In genomic region chr3:24646790-24647189, GRCh38 we compare ENCODE assay signal across 23 cellular contexts.
A peak's percentile ranks its signal among the peaks of the same experiment; 100 is the strongest.
DNase-seq lines count a peak whose midpoint lies in the region; ATAC-seq and TF ChIP-seq lines count a peak whose summit lies in the region.
"Had no signal": no experiment of that assay in that cellular context is flagged by ENCODE, and none has a peak within 500 bp of the region (broad histone marks: within the 10 kb centered on the region; RNA-seq: fewer than 3 reads in every experiment).

No MANE protein-coding gene starts in this region.

- peak overlapping the region; percentile 11 for H3K27ac ChIP-seq in PC-3 (ENCODE audit: low read length)
- H3K27ac ChIP-seq: 22Rv1; A549; BLaER1 treated with 17β-estradiol and CSF1 and Interleukin-3, amounts not matched to agents 10 nM and 100 nM; C4-2B had no signal

- H3K4me3 Mint-ChIP-seq in nephron progenitor cell (no peak overlapping the region), Calu3 (ENCODE audit: low read depth, unreplicated experiment) (no peak overlapping the region)
- H3K4me3 Mint-ChIP-seq: B cell; CD4-positive, alpha-beta T cell; CD8-positive, alpha-beta T cell had no signal

- H3K27me3 Mint-ChIP-seq in nephron progenitor cell (ENCODE audit: low read depth, poor library complexity) (no peaks in the 10 kb centered on the region), Calu3 (ENCODE audit: unreplicated experiment) (no peaks in the 10 kb centered on the region)
- H3K27me3 Mint-ChIP-seq: B cell; CD4-positive, alpha-beta T cell had no signal

- H3K27me3 ChIP-seq in PC-3 (ENCODE audit: low read length) = no peaks in the 10 kb centered on the region
- H3K27me3 ChIP-seq: BLaER1 treated with 17β-estradiol and CSF1 and Interleukin-3, amounts not matched to agents 10 nM and 100 nM had no signal

- H3K4me1 ChIP-seq in PC-3 (ENCODE audit: insufficient read depth, low read length) = peaks cover 15% of the 10 kb centered on the region
- H3K4me1 ChIP-seq: A549 had no signal

- CTCF ChIA-PET in PC-3 (lab: Charles Lee) (no interaction called here), Calu3 (lab: Charles Lee) (no interaction called here)

- H3K36me3 Mint-ChIP-seq in nephron progenitor cell (ENCODE audit: low read depth) (no peaks in the 10 kb centered on the region), Calu3 (ENCODE audit: insufficient read depth, unreplicated experiment) (no peaks in the 10 kb centered on the region)
- H3K36me3 Mint-ChIP-seq: CD8-positive, alpha-beta T cell had no signal

- no peak overlapping the region for H3K4me3 ChIP-seq in PC-3 (ENCODE audit: low read length)
- H3K4me3 ChIP-seq in choroid plexus epithelial cell (ENCODE audit: low read depth, low read length) = no peak overlapping the region
- H3K4me3 ChIP-seq: A549; BLaER1 treated with 17β-estradiol and CSF1 and Interleukin-3, amounts not matched to agents 10 nM and 100 nM; GM12878 had no signal

- H3K9me3 Mint-ChIP-seq in nephron progenitor cell = no peaks in the 10 kb centered on the region
- no peaks in the 10 kb centered on the region for H3K9me3 Mint-ChIP-seq in Calu3 (ENCODE audit: low read depth, unreplicated experiment)
- H3K9me3 Mint-ChIP-seq: CD4-positive, alpha-beta T cell; CD8-positive, alpha-beta T cell had no signal

- no peaks in the 10 kb centered on the region for H3F3A ChIP-seq in PC-3 (ENCODE audit: low read length, unreplicated experiment)

- H3K9me2 ChIP-seq in PC-3 (replicated peaks; ENCODE audit: low read length) = no peaks in the 10 kb centered on the region

- H3K79me2 ChIP-seq in PC-3 (ENCODE audit: low read length) = no peaks in the 10 kb centered on the region

- peak overlapping the region; percentile 50 for H3K4me2 ChIP-seq in PC-3 (ENCODE audit: low read length)
- H3K4me2 ChIP-seq: A549; BLaER1 treated with 17β-estradiol and CSF1 and Interleukin-3, amounts not matched to agents 10 nM and 100 nM had no signal

- H3K36me3 ChIP-seq in PC-3 (ENCODE audit: low read depth, low read length) = no peaks in the 10 kb centered on the region
- H3K36me3 ChIP-seq: BLaER1 treated with 17β-estradiol and CSF1 and Interleukin-3, amounts not matched to agents 10 nM and 100 nM had no signal

- intact Hi-C loops in PC-3 (cut with micrococcal nuclease) (loop anchor here (1.0 to 2.0 kb wide), 2 partner anchors 32 to 282 kb away; no protein-coding TSS in a partner anchor), Calu3 (cut with micrococcal nuclease; ENCODE audit: unreplicated experiment) (loop anchor here (10.0 kb wide), 1 partner anchor 282 kb away; no protein-coding TSS in a partner anchor)

- no peaks in the 10 kb centered on the region for H3K9me3 ChIP-seq in PC-3 (ENCODE audit: low read length)
- H3K9me3 ChIP-seq: A549, Caco-2 had no signal

- no peak for TF ChIP-seq CTCF in PC-3 (conservative IDR thresholded peaks at IDR 0.05; ENCODE audit: low read depth, low read length)
- TF ChIP-seq CTCF in choroid plexus epithelial cell (conservative IDR thresholded peaks at IDR 0.05; ENCODE audit: low read depth, low read length) = no peak
- no peak for TF ChIP-seq CTCF in nephron progenitor cell (IDR thresholded peaks at IDR 0.05)
- no peak for TF ChIP-seq CTCF in Calu3 (IDR thresholded peaks at IDR 0.05; ENCODE audit: unreplicated experiment)

- H3K27ac Mint-ChIP-seq in nephron progenitor cell (peak overlapping the region; percentile 10), Calu3 (ENCODE audit: unreplicated experiment) (no peak overlapping the region)
- H3K27ac Mint-ChIP-seq: B cell; CD4-positive, alpha-beta T cell; CD8-positive, alpha-beta T cell had no signal

- no peaks in the 10 kb centered on the region for H4K20me1 ChIP-seq in PC-3 (ENCODE audit: low read length)
- H4K20me1 ChIP-seq: BLaER1 treated with 17β-estradiol and CSF1 and Interleukin-3, amounts not matched to agents 10 nM and 100 nM had no signal

- peak; percentile 92 for ATAC-seq in PC-3
- no peak for ATAC-seq in HG02763 (IDR thresholded peaks at IDR 0.05; ENCODE audit: unreplicated experiment)
- ATAC-seq: A549; CD8-positive, alpha-beta T cell; GM12878 had no signal

- no peak overlapping the region for H2AFZ ChIP-seq in PC-3 (ENCODE audit: low read length)

- no peak overlapping the region for H3K9ac ChIP-seq in PC-3 (ENCODE audit: low read length)
- H3K9ac ChIP-seq: BLaER1 treated with 17β-estradiol and CSF1 and Interleukin-3, amounts not matched to agents 10 nM and 100 nM had no signal

- H3K4me1 Mint-ChIP-seq in nephron progenitor cell (no peaks in the 10 kb centered on the region), Calu3 (ENCODE audit: low read depth, unreplicated experiment) (no peaks in the 10 kb centered on the region)
- H3K4me1 Mint-ChIP-seq: B cell had no signal

- POLR2A ChIA-PET in PC-3 (lab: Charles Lee; ENCODE audit: unreplicated experiment) = interaction anchor here (0.5 to 0.6 kb wide), 4 partner anchors 37 to 324 kb away, joined by 3 to 7 read pairs (median 4); no protein-coding TSS in a partner anchor

- BruUV-seq in PC-3 (replicated peaks; lab: Mats Ljungman, UMichigan) (no TSS peak), Calu3 (replicated peaks; lab: Mats Ljungman, UMichigan) (no TSS peak)

- peak; percentile 68 for DNase-seq in PC-3
- DNase-seq in choroid plexus epithelial cell (ENCODE audit: low read depth) = peak; percentile 7
- no peak for DNase-seq in nephron progenitor cell
- no peak for DNase-seq in HuH-7 (ENCODE audit: low spot score)
- no peak for DNase-seq in Calu3
- DNase-seq: AML-193; Caco-2; CD4-positive, alpha-beta T cell; CD8-positive, alpha-beta T cell; DMS 273 treated with DMSO at 0.1 percent for 48 hours; DMS153; DMS53; DMS79; DND-41; EL; GDM1 had no signal

Comparison
In these comparisons a context has a peak if more than half of its experiments do, and no peak if none do; other contexts are left out.
1. DNase-seq: peak in PC-3 (single experiment) and choroid plexus epithelial cell (single experiment); none in nephron progenitor cell (single experiment), HuH-7 (single experiment) and Calu3 (single experiment).